ENCODE assay signal across 22 cellular contexts in genomic region chr6:167705211-167705750, GRCh38.
DNase-seq lines count a peak whose midpoint lies in the region; ATAC-seq, FAIRE-seq and TF ChIP-seq lines count a peak whose summit lies in the region.
"Had no signal": no experiment of that assay in that cellular context is flagged by ENCODE, and none has a peak within 500 bp of the region (broad histone marks: within the 10 kb centered on the region; RNA-seq: fewer than 3 reads in every experiment).

No MANE protein-coding gene starts in this region.

- no peak overlapping the region for H3K4me2 ChIP-seq in HepG2 (ENCODE audit: low read depth, low read length)

- H3K27me3 ChIP-seq in HepG2 (ENCODE audit: control insufficient read depth in 1 of 2, insufficient read depth in 2 of 2, low read length in 2 of 2) (no peaks in the 10 kb centered on the region; a peak in 1 of 5 replicates), spleen (replicated peaks in 1 of 7) (peaks cover 0 to 63% (median 11%) of the 10 kb centered on the region in 7 donors), right cardiac atrium (ENCODE audit: control insufficient read depth, insufficient read depth) (no peaks in the 10 kb centered on the region)
- H3K27me3 ChIP-seq: BE2C had no signal

- no peak overlapping the region for H3K27ac Mint-ChIP-seq in activated CD4-positive, alpha-beta T cell treated with anti-CD3 and anti-CD28 coated beads, Interleukin-2, amount 10 ng/mL, durations not matched to agents 24 days and 14 days
- peak overlapping the region; percentile 53 for H3K27ac Mint-ChIP-seq in T-helper 17 cell
- H3K27ac Mint-ChIP-seq: CD8-positive, alpha-beta T cell had no signal

- no peaks in the 10 kb centered on the region for H3K79me2 ChIP-seq in HepG2 (ENCODE audit: insufficient read depth, low read length)

- no peaks in the 10 kb centered on the region for H3K36me3 ChIP-seq in HepG2 (replicated peaks in 1 of 2; ENCODE audit: control insufficient read depth in 1 of 2, insufficient read depth in 2 of 2, low read length in 2 of 2)
- no peaks in the 10 kb centered on the region for H3K36me3 ChIP-seq in spleen
- H3K36me3 ChIP-seq: BE2C had no signal

- H3K27me3 Mint-ChIP-seq in activated CD4-positive, alpha-beta T cell treated with anti-CD3 and anti-CD28 coated beads, Interleukin-2, amount 10 ng/mL, durations not matched to agents 24 days and 14 days = peaks cover 61% of the 10 kb centered on the region
- H3K27me3 Mint-ChIP-seq in T-helper 17 cell = peaks cover 57% of the 10 kb centered on the region

- H3K9me3 Mint-ChIP-seq in activated CD4-positive, alpha-beta T cell treated with anti-CD3 and anti-CD28 coated beads, Interleukin-2, amount 10 ng/mL, durations not matched to agents 24 days and 14 days = peaks cover 3% of the 10 kb centered on the region
- H3K9me3 Mint-ChIP-seq: CD8-positive, alpha-beta T cell had no signal

- H4K20me1 ChIP-seq in HepG2 (ENCODE audit: insufficient read depth, low read length) = no peaks in the 10 kb centered on the region

- no peak for TF ChIP-seq POLR2A in HepG2 (IDR thresholded peaks at IDR 0.05; ENCODE audit: insufficient read depth in 1 of 2, low read depth in 2 of 2, low read length in 2 of 2)
- TF ChIP-seq POLR2A in spleen (IDR thresholded peaks at IDR 0.05) = no peak

- WGBS in HepG2 (ENCODE audit: low lambda C conversion rate) = 91% methylated on average over 26 of the region's 26 CpGs
- WGBS in spleen, 5 donors = 67 to 81% (median 80%) methylated on average over 20 to 26 of the region's 26 CpGs
- WGBS in right cardiac atrium = 85% methylated on average over 26 of the region's 26 CpGs

- intact Hi-C loops in activated CD4-positive, alpha-beta T cell treated with anti-CD3 and anti-CD28 coated beads, Interleukin-2, amount 10 ng/mL, durations not matched to agents 24 days and 14 days (cut with micrococcal nuclease) = loop anchor here (10.0 kb wide), 1 partner anchor 190 kb away; no protein-coding TSS in a partner anchor
- intact Hi-C loops in HepG2 (cut with micrococcal nuclease; ENCODE audit: unreplicated experiment) = no loop called here
- intact Hi-C loops in spleen (cut with DNase I; ENCODE audit: low total_unique reads) = no loop called here
- intact Hi-C loops in right cardiac atrium (cut with DNase I) = no loop called here

- CTCF ChIA-PET in HepG2 (lab: Yijun Ruan, JAX; ENCODE audit: low intra/inter-chr PET ratio, low total read pairs) = no interaction called here

- H3K9ac ChIP-seq in HepG2 (ENCODE audit: insufficient read depth, low read depth, low read length) = no peak overlapping the region

- H3K4me3 Mint-ChIP-seq in activated CD4-positive, alpha-beta T cell treated with anti-CD3 and anti-CD28 coated beads, Interleukin-2, amount 10 ng/mL, durations not matched to agents 24 days and 14 days = peak overlapping the region; percentile 51
- H3K4me3 Mint-ChIP-seq in T-helper 17 cell = peak overlapping the region; percentile 41
- H3K4me3 Mint-ChIP-seq: CD8-positive, alpha-beta T cell had no signal

- ATAC-seq in T-helper 17 cell (no peak), HepG2 (no peak), HG03280 (IDR thresholded peaks at IDR 0.05; ENCODE audit: unreplicated experiment) (no peak), right cardiac atrium (no peak)

- POLR2A ChIA-PET in HepG2 (lab: Yijun Ruan, JAX) = interaction anchor here (0.5 to 1.5 kb wide), 2 partner anchors 23 to 29 kb away, joined by 3 to 5 read pairs; no protein-coding TSS in a partner anchor

- H3K9me3 ChIP-seq in T-helper 17 cell (ENCODE audit: control insufficient read depth, low read length, poor library complexity, severe bottlenecking) (peaks cover 2% of the 10 kb centered on the region), HepG2 (ENCODE audit: low read length) (no peaks in the 10 kb centered on the region), spleen (no peaks in the 10 kb centered on the region), right cardiac atrium (ENCODE audit: control insufficient read depth, low read length) (no peaks in the 10 kb centered on the region)
- H3K9me3 ChIP-seq: BE2C had no signal

- no peak for TF ChIP-seq CTCF in HepG2 (CRISPR knock-in tag; IDR thresholded peaks at IDR 0.05)
- no peak for TF ChIP-seq CTCF in spleen (IDR thresholded peaks at IDR 0.05 in 8 of 11, conservative IDR thresholded peaks at IDR 0.05 in 3 of 11)

- TF ChIP-seq RAD21 in HepG2 (CRISPR knock-in tag; IDR thresholded peaks at IDR 0.05) = no peak

- no peak for TF ChIP-seq EP300 in HepG2 (IDR thresholded peaks at IDR 0.05; ENCODE audit: low read depth in 2 of 2, low read length in 2 of 2)
- no peak for TF ChIP-seq EP300 in HepG2 (CRISPR knock-in tag; IDR thresholded peaks at IDR 0.05; ENCODE audit: borderline replicate concordance)

- no peak overlapping the region for H2AFZ ChIP-seq in HepG2 (ENCODE audit: low read length)

- H3K4me1 ChIP-seq in HepG2 (ENCODE audit: insufficient read depth, low read length) (peaks cover 51% of the 10 kb centered on the region), spleen (peaks cover under 1 to 30% (median 6%) of the 10 kb centered on the region in 6 donors), right cardiac atrium (ENCODE audit: control insufficient read depth, insufficient read depth, low read length) (no peaks in the 10 kb centered on the region)
- H3K4me1 ChIP-seq: BE2C had no signal

- no TSS peak for BruUV-seq in HepG2 (replicated peaks; lab: Mats Ljungman, UMichigan)

- H3K4me1 Mint-ChIP-seq in activated CD4-positive, alpha-beta T cell treated with anti-CD3 and anti-CD28 coated beads, Interleukin-2, amount 10 ng/mL, durations not matched to agents 24 days and 14 days = peaks cover 43% of the 10 kb centered on the region
- H3K4me1 Mint-ChIP-seq in T-helper 17 cell = peaks cover 38% of the 10 kb centered on the region

- H3K27ac ChIP-seq in HepG2 (ENCODE audit: extremely low read length, insufficient read depth, low read length) (no peak overlapping the region), spleen (no peak overlapping the region), right cardiac atrium (ENCODE audit: low read length) (no peak overlapping the region)
- H3K27ac ChIP-seq: SK-N-MC had no signal

- peaks cover 2% of the 10 kb centered on the region for H3K36me3 Mint-ChIP-seq in activated CD4-positive, alpha-beta T cell treated with anti-CD3 and anti-CD28 coated beads, Interleukin-2, amount 10 ng/mL, durations not matched to agents 24 days and 14 days (ENCODE audit: low read depth)
- H3K36me3 Mint-ChIP-seq in T-helper 17 cell (ENCODE audit: low read depth) = no peaks in the 10 kb centered on the region
- H3K36me3 Mint-ChIP-seq: CD8-positive, alpha-beta T cell had no signal

- no peak for FAIRE-seq in HepG2 (lab: Jason Lieb, UNC)
- FAIRE-seq: A204.1, GM12892, H54 had no signal

- peak; percentile 63 for DNase-seq in activated CD4-positive, alpha-beta T cell treated with anti-CD3 and anti-CD28 coated beads, Interleukin-2, amount 10 ng/mL, durations not matched to agents 24 days and 14 days
- DNase-seq in activated CD4-positive, alpha-beta T cell treated with anti-CD3 and anti-CD28 coated beads, Interleukin-2, amount 50 U/mL, for 4 hours = no peak
- DNase-seq in T-helper 17 cell = no peak
- no peak for DNase-seq in HepG2 (ENCODE audit: low spot score)
- peak; percentile 66 for DNase-seq in spleen
- no peak for DNase-seq in NCI-H2196 treated with DMSO at 0.1 percent for 48 hours (lab: John Stamatoyannopoulos, UW; ENCODE audit: unreplicated experiment)
- no peak for DNase-seq in right cardiac atrium
- DNase-seq: BE2C, Calu3, EL, NCI-H1436 treated with DMSO at 0.1 percent for 48 hours, NCI-H2081, NCI-H2171 treated with DMSO at 0.1 percent for 48 hours, NCI-H446 treated with DMSO at 0.1 percent for 48 hours, NCI-H69, SHP77 had no signal

- in situ Hi-C loops in HepG2 (cut with HindIII; ENCODE audit: extremely low pct_ligation_motif_present, low pct_unique_long_range_greater_than_20kb) = no loop called here

- no peak overlapping the region for H3K4me3 ChIP-seq in HepG2 (replicated peaks in 1 of 3; ENCODE audit: insufficient read depth in 1 of 3, low read depth in 2 of 3, low read length in 3 of 3)
- no peak overlapping the region for H3K4me3 ChIP-seq in spleen
- no peak overlapping the region for H3K4me3 ChIP-seq in right cardiac atrium (ENCODE audit: low read length)
- H3K4me3 ChIP-seq: SK-N-MC had no signal

TF ChIP-seq in HepG2, 621 proteins besides CTCF, POLR2A, EP300 and RAD21 (continues in another document):
- peak; percentile 62; the same call in 1 of the 2 replicates for TF ChIP-seq ZBTB38 (CRISPR knock-in tag; IDR thresholded peaks at IDR 0.05)
- TF ChIP-seq ZNF687 (CRISPR knock-in tag; IDR thresholded peaks at IDR 0.05) = 0 out of 2 replicates have a peak, but pooled peaks have one; percentile 4

Comparison
In these comparisons a context has a peak if more than half of its experiments do, and no peak if none do; other contexts are left out.
1. DNase-seq: peak in activated CD4-positive, alpha-beta T cell treated with anti-CD3 and anti-CD28 coated beads, Interleukin-2, amount 10 ng/mL, durations not matched to agents 24 days and 14 days (single experiment) and spleen (single experiment); none in activated CD4-positive, alpha-beta T cell treated with anti-CD3 and anti-CD28 coated beads, Interleukin-2, amount 50 U/mL, for 4 hours (0 of 2), T-helper 17 cell (0 of 3), HepG2 (single experiment), NCI-H2196 treated with DMSO at 0.1 percent for 48 hours (single experiment) and right cardiac atrium (0 of 3).